ENCODE assay signal across 8 cellular contexts in genomic region chr10:47384148-47384921, GRCh38. TPM values are rescaled to one million over a fixed set of nuclear protein-coding genes. Genes with fewer than 3 reads are reported as not detected.
DNase-seq lines count a peak whose midpoint lies in the region; ATAC-seq and TF ChIP-seq lines count a peak whose summit lies in the region.

Gene ZNF488, minus strand, starts transcription at chr10:47384293. Its CDS starts 15,464 bp downstream, at chr10:47368829.

- peak within 1 kb of the TSS; percentile 78 for H3K4me3 ChIP-seq in kidney epithelial cell (ENCODE audit: low read depth, low read length)

- no peak for TF ChIP-seq CTCF in kidney epithelial cell (IDR thresholded peaks at IDR 0.05; ENCODE audit: insufficient read depth, low read length, poor library complexity, severe bottlenecking)

- peaks cover 8% of the 10 kb centered on the region for H3K27me3 ChIP-seq in kidney epithelial cell (ENCODE audit: control insufficient read depth, insufficient read depth, low read length)

- no peaks in the 10 kb centered on the region for H3K36me3 ChIP-seq in kidney epithelial cell (ENCODE audit: control insufficient read depth, insufficient read depth, low read length)

- ATAC-seq in GM18861 (IDR thresholded peaks at IDR 0.05; ENCODE audit: unreplicated experiment) (peak; percentile 83), HG03095 (IDR thresholded peaks at IDR 0.05; ENCODE audit: unreplicated experiment) (peak; percentile 91)

- peak; percentile 79 for DNase-seq in A172 (ENCODE audit: low spot score)
- DNase-seq in NCI-H2227 (lab: John Stamatoyannopoulos, UW; ENCODE audit: unreplicated experiment) = peak; percentile 85
- DNase-seq in activated CD4-positive, CD25-positive, alpha-beta regulatory T cell treated with anti-CD3 and anti-CD28 coated beads, Interleukin-2, amount 50 U/mL, for 72 hours = peak; percentile 70
- peak; percentile 35 to 50 for DNase-seq in cerebellar nuclear complex (lab: John Stamatoyannopoulos, UW)
- DNase-seq in kidney epithelial cell (ENCODE audit: low read depth) = peak; percentile 32
- peak; percentile 48 to 64 (median 60) for DNase-seq in stimulated activated CD4-positive, alpha-beta T cell treated with anti-CD3 and anti-CD28 coated beads, Interleukin-12 subunit alpha, Interleukin-12 subunit beta, amount 100 ng/mL, for 48 hours (ENCODE audit: low read depth in 2 of 3, low spot score in 1 of 3)

RNA-seq across cellular contexts. Expression of gene ZNF488, which starts in this region (rescaled TPM):
- 2.6 and 3.6 TPM in 2 replicates for total RNA-seq in A172 (2014; rRNA removed; shearing (Covaris generic))
- 0.29 and 0.68 TPM in 2 replicates for total RNA-seq in kidney epithelial cell

Comparison
In these comparisons a context has a peak if more than half of its experiments do, and no peak if none do; other contexts are left out.
1. Peak in every context shown above with its lines: DNase-seq, ATAC-seq and H3K4me3 ChIP-seq.
2. Peak in DNase-seq and H3K4me3 ChIP-seq in kidney epithelial cell; RNA of the gene not detected or under 1 TPM.
3. DNase-seq: peak in every context shown above with its lines; median percentile 85 in NCI-H2227; 79 in A172; 70 in activated CD4-positive, CD25-positive, alpha-beta regulatory T cell treated with anti-CD3 and anti-CD28 coated beads, Interleukin-2, amount 50 U/mL, for 72 hours; 60 in stimulated activated CD4-positive, alpha-beta T cell treated with anti-CD3 and anti-CD28 coated beads, Interleukin-12 subunit alpha, Interleukin-12 subunit beta, amount 100 ng/mL, for 48 hours; 42 in cerebellar nuclear complex; 32 in kidney epithelial cell.